Comparison of ENCODE assay signal across 13 cellular contexts in the genomic region with DNA sequence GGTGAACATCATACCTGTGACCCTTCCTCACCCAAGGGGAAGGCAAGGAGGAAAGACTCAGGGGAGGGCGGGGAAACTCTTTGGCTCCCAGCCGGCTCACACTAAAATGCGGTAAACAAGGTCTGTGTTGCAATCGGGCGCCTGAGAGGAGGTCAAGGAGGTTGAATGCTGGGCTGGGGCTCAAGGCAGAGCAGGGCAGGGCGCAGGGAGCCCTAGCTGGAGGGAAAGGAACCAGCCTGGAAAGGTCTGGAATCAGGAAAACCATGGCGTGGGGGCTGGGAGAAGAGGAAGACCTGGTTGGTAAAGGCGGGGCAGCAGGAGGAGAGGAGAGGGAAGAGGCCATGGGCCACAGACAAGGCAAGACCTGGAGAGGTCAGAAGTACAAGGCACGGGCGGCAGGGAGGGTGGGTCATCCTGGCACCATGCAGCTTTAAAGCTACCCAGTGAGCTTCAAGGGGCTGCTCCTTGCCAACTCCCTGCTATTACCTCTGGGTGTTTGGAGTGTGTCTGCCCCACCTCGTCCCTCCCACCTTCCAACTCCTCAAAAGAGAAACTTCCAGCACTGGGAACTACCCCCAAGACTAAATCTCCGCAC. TPM values are rescaled to one million over a fixed set of nuclear protein-coding genes. Genes with fewer than 3 reads are reported as not detected.
DNase-seq lines count a peak whose midpoint lies in the region; ATAC-seq and TF ChIP-seq lines count a peak whose summit lies in the region.
"Had no signal": no experiment of that assay in that cellular context is flagged by ENCODE, and none has a peak within 500 bp of the region (broad histone marks: within the 10 kb centered on the region; RNA-seq: fewer than 3 reads in every experiment).

No MANE protein-coding gene starts in this region.

- 35 to 46% methylated on average over 11 to 12 of the region's 12 CpGs for WGBS in upper lobe of left lung, 2 donors

- peak; percentile 63 for DNase-seq in SKM-1 treated with dmso at 0.1 percent for 144 hours (lab: John Stamatoyannopoulos, UW; ENCODE audit: unreplicated experiment)
- no peak for DNase-seq in SKM-1 (lab: John Stamatoyannopoulos, UW; ENCODE audit: unreplicated experiment)
- DNase-seq in ecto neural progenitor cell (ENCODE audit: low spot score) = peak; percentile 38
- peak in 1 of 2 donors; percentile 91 for DNase-seq in upper lobe of left lung
- DNase-seq: midbrain, NCI-H1436, NCI-H748 treated with DMSO at 0.1 percent for 48 hours, SJCRH30 had no signal

- peak in 1 of 4 donors; percentile 83 for TF ChIP-seq EP300 in upper lobe of left lung (IDR thresholded peaks at IDR 0.05)

- peak in 1 of 4 donors; percentile 40 for TF ChIP-seq POLR2A in upper lobe of left lung (IDR thresholded peaks at IDR 0.05)

- H3K36me3 ChIP-seq in mucosa of rectum (ENCODE audit: control insufficient read depth in 2 of 2, insufficient read depth in 2 of 2, low read length in 2 of 2) (no peaks in the 10 kb centered on the region), upper lobe of left lung (no peaks in the 10 kb centered on the region)
- H3K36me3 ChIP-seq: SJCRH30 had no signal

- H3K9me3 ChIP-seq in mucosa of rectum (ENCODE audit: control insufficient read depth in 2 of 2, low read length in 2 of 2) (no peaks in the 10 kb centered on the region), upper lobe of left lung (no peaks in the 10 kb centered on the region)
- H3K9me3 ChIP-seq: SJCRH30 had no signal

- H3K4me3 ChIP-seq in mucosa of rectum (ENCODE audit: low read length in 2 of 2) = peak overlapping the region; percentile 58 to 62
- no peak overlapping the region for H3K4me3 ChIP-seq in upper lobe of left lung
- H3K4me3 ChIP-seq: SJCRH30 had no signal

- H3K27me3 ChIP-seq in mucosa of rectum (ENCODE audit: control insufficient read depth in 2 of 2, insufficient read depth in 2 of 2, low read length in 2 of 2) (no peaks in the 10 kb centered on the region), upper lobe of left lung (no peaks in the 10 kb centered on the region)

- peak overlapping the region; percentile 60 to 70 for H3K9ac ChIP-seq in mucosa of rectum (ENCODE audit: low read depth in 1 of 2, low read length in 2 of 2)

- ATAC-seq in upper lobe of left lung (ENCODE audit: low FRiP score in 2 of 2) (peak; percentile 36 to 73), GM19023 (IDR thresholded peaks at IDR 0.05; ENCODE audit: unreplicated experiment) (no peak), GM19467 (IDR thresholded peaks at IDR 0.05; ENCODE audit: unreplicated experiment) (no peak), GM21360 (IDR thresholded peaks at IDR 0.05; ENCODE audit: unreplicated experiment) (no peak)

- peaks cover 51 to 88% of the 10 kb centered on the region in 2 donors for H3K4me1 ChIP-seq in mucosa of rectum (ENCODE audit: control insufficient read depth in 2 of 2, insufficient read depth in 2 of 2, low read length in 2 of 2)
- peaks cover 50 to 62% (median 59%) of the 10 kb centered on the region in 4 donors for H3K4me1 ChIP-seq in upper lobe of left lung

- H3K27ac ChIP-seq in mucosa of rectum (ENCODE audit: low read depth in 2 of 2, low read length in 2 of 2) (peak overlapping the region; percentile 89 to 97), upper lobe of left lung (peak overlapping the region; percentile 14 to 90 (median 62))
- H3K27ac ChIP-seq: SJCRH30 had no signal

- TF ChIP-seq CTCF in upper lobe of left lung (IDR thresholded peaks at IDR 0.05) = no peak

RNA-seq across cellular contexts. Expression of a gene that starts 4.8 kb away (rescaled TPM):
- 10 to 100 TPM in 5 of 6 donors, 1 to 10 TPM in 1; 9.3 to 28.5 (median 14.5) TPM for total RNA-seq in upper lobe of left lung
- total RNA-seq: temporal lobe had no signal

Comparison
In these comparisons a context has a peak if more than half of its experiments do, and no peak if none do; other contexts are left out.
1. H3K4me3 ChIP-seq: peak in mucosa of rectum (2 of 2); none in upper lobe of left lung (0 of 4).
2. ATAC-seq: peak in upper lobe of left lung (2 of 2); none in GM19023 (single experiment), GM19467 (single experiment) and GM21360 (single experiment).